Comparison of ENCODE assay signal across 24 cellular contexts in the genomic region with DNA sequence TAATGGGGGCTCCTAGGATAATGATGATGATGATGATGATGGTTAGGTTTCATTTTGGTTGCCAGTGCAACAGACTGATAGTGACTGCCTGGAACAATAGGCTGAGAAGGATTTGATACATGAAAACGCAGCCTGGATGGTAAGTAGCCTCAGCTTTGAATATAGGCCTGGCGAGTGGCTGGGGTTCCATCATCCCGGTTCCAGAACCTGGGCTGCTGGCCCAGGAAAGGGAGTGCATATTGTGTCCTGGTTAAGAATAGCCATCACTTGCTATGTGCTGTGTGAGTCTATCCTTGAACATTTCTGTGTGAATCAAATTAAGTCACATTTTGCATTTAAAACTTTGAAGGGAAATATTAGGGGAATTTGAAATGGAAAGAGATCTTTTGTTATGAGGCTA.
"Had no signal": no experiment of that assay in that cellular context is flagged by ENCODE, and none has a peak within 500 bp of the region (broad histone marks: within the 10 kb centered on the region; RNA-seq: fewer than 3 reads in every experiment).

No MANE protein-coding gene starts in this region.

- ATAC-seq: activated T-cell treated with anti-CD3 and anti-CD28 coated beads, Interleukin-2, amount 50 U/mL, for 72 hours; body of pancreas; gastroesophageal sphincter; right cardiac atrium; stimulated activated memory B cell treated with anti-CD40 and anti-IgM and Interleukin-4, amounts not matched to agents 10 μg/mL and 1 μg/mL and 100 μg/mL, for 72 hours; WTC11 had no signal

- H3K27ac Mint-ChIP-seq: activated naive CD4-positive, alpha-beta T cell treated with anti-CD3 and anti-CD28 coated beads, Interleukin-2, amount 10 ng/mL, durations not matched to agents 7 days and 5 days; endodermal cell; stimulated activated memory B cell treated with anti-CD40 and anti-IgM and Interleukin-4, amounts not matched to agents 10 μg/mL and 1 μg/mL and 100 μg/mL, for 72 hours; type B pancreatic cell; WTC11 had no signal

- DNase-seq: activated CD4-positive, alpha-beta T cell treated with anti-CD3 and anti-CD28 coated beads, Interleukin-2, amount 50 U/mL, for 48 hours; activated CD8-positive, alpha-beta memory T cell treated with anti-CD3 and anti-CD28 coated beads, Interleukin-2, amount 50 U/mL, for 48 hours; activated effector memory CD4-positive, alpha-beta T cell treated with anti-CD3 and anti-CD28 coated beads, Interleukin-2, amount 50 U/mL, for 16 hours; activated naive CD4-positive, alpha-beta T cell treated with anti-CD3 and anti-CD28 coated beads, Interleukin-2, amount 10 ng/mL, durations not matched to agents 7 days and 5 days; activated T-cell treated with anti-CD3 and anti-CD28 coated beads, Interleukin-2, amount 50 U/mL, for 72 hours; anterior cingulate cortex; body of pancreas; endodermal cell; head of caudate nucleus; nucleus accumbens; right cardiac atrium; stimulated activated CD4-positive, alpha-beta T cell treated with anti-CD3 and anti-CD28 coated beads, Interleukin-2, amount 100 ng/mL, for 24 hours; T-helper 1 cell; T-helper 9 cell; testis had no signal

- H3K4me3 Mint-ChIP-seq: activated naive CD4-positive, alpha-beta T cell treated with anti-CD3 and anti-CD28 coated beads, Interleukin-2, amount 10 ng/mL, durations not matched to agents 7 days and 5 days; endodermal cell; stimulated activated memory B cell treated with anti-CD40 and anti-IgM and Interleukin-4, amounts not matched to agents 10 μg/mL and 1 μg/mL and 100 μg/mL, for 72 hours; type B pancreatic cell; WTC11 had no signal

- H3K27me3 ChIP-seq: body of pancreas, cardiac muscle cell, dorsolateral prefrontal cortex, gastroesophageal sphincter, testis, vagina had no signal

- H3K27ac ChIP-seq: body of pancreas, cardiac muscle cell, epithelial cell of prostate, gastroesophageal sphincter, parathyroid adenoma, testis, vagina had no signal

- H2AFZ ChIP-seq: parathyroid adenoma had no signal

- H3K9me3 ChIP-seq: body of pancreas, gastroesophageal sphincter, testis, vagina had no signal

- H3K9ac ChIP-seq: parathyroid adenoma had no signal

- H3K4me3 ChIP-seq: body of pancreas, cardiac muscle cell, dorsolateral prefrontal cortex, gastroesophageal sphincter, testis, vagina had no signal

- H3K27me3 Mint-ChIP-seq: activated naive CD4-positive, alpha-beta T cell treated with anti-CD3 and anti-CD28 coated beads, Interleukin-2, amount 10 ng/mL, durations not matched to agents 7 days and 5 days; stimulated activated memory B cell treated with anti-CD40 and anti-IgM and Interleukin-4, amounts not matched to agents 10 μg/mL and 1 μg/mL and 100 μg/mL, for 72 hours; type B pancreatic cell had no signal

- H3K9me3 Mint-ChIP-seq: activated naive CD4-positive, alpha-beta T cell treated with anti-CD3 and anti-CD28 coated beads, Interleukin-2, amount 10 ng/mL, durations not matched to agents 7 days and 5 days; activated T-cell treated with anti-CD3 and anti-CD28 coated beads, Interleukin-2, amount 50 U/mL, for 72 hours; endodermal cell; stimulated activated memory B cell treated with anti-CD40 and anti-IgM and Interleukin-4, amounts not matched to agents 10 μg/mL and 1 μg/mL and 100 μg/mL, for 72 hours; type B pancreatic cell; WTC11 had no signal
